In the genomic region with DNA sequence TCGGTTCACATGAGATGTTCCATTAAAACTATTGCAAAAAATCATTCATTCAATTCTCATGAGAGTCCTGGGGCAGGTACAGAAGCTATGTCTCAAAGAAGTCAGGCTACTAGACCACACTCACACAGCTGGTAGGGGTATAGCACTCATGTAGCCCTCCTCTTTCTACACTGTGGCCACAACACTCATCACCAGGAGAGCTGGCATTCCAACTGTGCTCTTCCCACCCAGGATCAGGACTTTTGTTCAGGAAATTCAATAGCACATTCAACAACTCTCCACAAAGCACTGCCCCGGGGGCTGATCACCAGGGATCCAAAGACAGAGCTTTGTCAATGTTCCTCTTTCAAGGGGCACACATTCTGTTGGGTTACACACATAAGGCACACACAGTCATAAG, we compare ENCODE assay signal across 34 cellular contexts. TPM values are rescaled to one million over a fixed set of nuclear protein-coding genes. Genes with fewer than 3 reads are reported as not detected.
"Had no signal": no experiment of that assay in that cellular context is flagged by ENCODE, and none has a peak within 500 bp of the region (broad histone marks: within the 10 kb centered on the region; RNA-seq: fewer than 3 reads in every experiment).

No MANE protein-coding gene starts in this region.

- H3K36me3 Mint-ChIP-seq: activated CD8-positive, alpha-beta memory T cell treated with anti-CD3 and anti-CD28 coated beads, Interleukin-2, amount 10 ng/mL, durations not matched to agents 7 days and 5 days; activated naive CD4-positive, alpha-beta T cell treated with anti-CD3 and anti-CD28 coated beads, Interleukin-2, amount 10 ng/mL, durations not matched to agents 7 days and 5 days; activated naive CD8-positive, alpha-beta T cell had no signal

- H3K4me3 Mint-ChIP-seq: activated CD4-positive, alpha-beta memory T cell treated with anti-CD3 and anti-CD28 coated beads, Interleukin-2, amount 10 ng/mL, durations not matched to agents 7 days and 5 days; activated CD8-positive, alpha-beta memory T cell treated with anti-CD3 and anti-CD28 coated beads, Interleukin-2, amount 10 ng/mL, durations not matched to agents 7 days and 5 days; activated naive CD4-positive, alpha-beta T cell treated with anti-CD3 and anti-CD28 coated beads, Interleukin-2, amount 10 ng/mL, durations not matched to agents 7 days and 5 days; activated naive CD8-positive, alpha-beta T cell; activated naive CD8-positive, alpha-beta T cell treated with anti-CD3 and anti-CD28 coated beads, Interleukin-2, amount 50 U/mL, for 24 hours had no signal

- H3K9me3 ChIP-seq: MG63, SJCRH30 had no signal

- H3K9me3 Mint-ChIP-seq: activated CD4-positive, alpha-beta memory T cell treated with anti-CD3 and anti-CD28 coated beads, Interleukin-2, amount 10 ng/mL, durations not matched to agents 7 days and 5 days; activated naive CD8-positive, alpha-beta T cell treated with anti-CD3 and anti-CD28 coated beads, Interleukin-2, amount 50 U/mL, for 24 hours had no signal

- DNase-seq: activated CD4-positive, alpha-beta memory T cell treated with anti-CD3 and anti-CD28 coated beads, Interleukin-2, amount 10 ng/mL, durations not matched to agents 7 days and 5 days; activated CD4-positive, alpha-beta T cell treated with anti-CD3 and anti-CD28 coated beads for 1 hour; activated CD4-positive, alpha-beta T cell treated with anti-CD3 and anti-CD28 coated beads for 48 hours; activated CD4-positive, CD25-positive, alpha-beta regulatory T cell; activated CD8-positive, alpha-beta memory T cell treated with anti-CD3 and anti-CD28 coated beads for 24 hours; activated CD8-positive, alpha-beta memory T cell treated with anti-CD3 and anti-CD28 coated beads, Interleukin-2, amount 10 ng/mL, durations not matched to agents 7 days and 5 days; activated CD8-positive, alpha-beta memory T cell treated with anti-CD3 and anti-CD28 coated beads, Interleukin-2, amount 50 U/mL, for 48 hours; activated effector memory CD4-positive, alpha-beta T cell treated with Interleukin-2 at 50 U/mL for 16 hours; activated naive CD4-positive, alpha-beta T cell treated with anti-CD3 and anti-CD28 coated beads, Interleukin-2, amount 10 ng/mL, durations not matched to agents 7 days and 5 days; activated naive CD8-positive, alpha-beta T cell treated with anti-CD3 and anti-CD28 coated beads, Interleukin-2, amount 50 U/mL, for 24 hours; activated T-cell treated with anti-CD3 and anti-CD28 coated beads, Interleukin-2, amount 50 U/mL, for 48 hours; anterior cingulate cortex; Karpas-422; KBM-7; NCI-H1048; NCI-H1105 treated with DMSO at 0.1 percent for 48 hours; NCI-H1436; NCI-H187; NCI-H2029 treated with DMSO at 0.1 percent for 48 hours; NCI-H2107; NCI-H2171; NCI-H446 treated with DMSO at 0.1 percent for 48 hours; NCI-H524; SHP77; T1000; WERI-Rb-1 had no signal

- H3K27ac Mint-ChIP-seq: activated CD4-positive, alpha-beta memory T cell treated with anti-CD3 and anti-CD28 coated beads, Interleukin-2, amount 10 ng/mL, durations not matched to agents 7 days and 5 days; activated CD8-positive, alpha-beta memory T cell treated with anti-CD3 and anti-CD28 coated beads, Interleukin-2, amount 10 ng/mL, durations not matched to agents 7 days and 5 days; activated naive CD4-positive, alpha-beta T cell treated with anti-CD3 and anti-CD28 coated beads, Interleukin-2, amount 10 ng/mL, durations not matched to agents 7 days and 5 days; activated naive CD8-positive, alpha-beta T cell; activated naive CD8-positive, alpha-beta T cell treated with anti-CD3 and anti-CD28 coated beads, Interleukin-2, amount 50 U/mL, for 24 hours had no signal

- H3K4me3 ChIP-seq: MG63, SJCRH30, SK-N-MC had no signal

- H3K36me3 ChIP-seq: brain microvascular endothelial cell, MG63, SJCRH30, WERI-Rb-1 had no signal

- H3K4me1 Mint-ChIP-seq: activated CD4-positive, alpha-beta memory T cell treated with anti-CD3 and anti-CD28 coated beads, Interleukin-2, amount 10 ng/mL, durations not matched to agents 7 days and 5 days; activated CD8-positive, alpha-beta memory T cell treated with anti-CD3 and anti-CD28 coated beads, Interleukin-2, amount 10 ng/mL, durations not matched to agents 7 days and 5 days; activated naive CD4-positive, alpha-beta T cell treated with anti-CD3 and anti-CD28 coated beads, Interleukin-2, amount 10 ng/mL, durations not matched to agents 7 days and 5 days; activated naive CD8-positive, alpha-beta T cell treated with anti-CD3 and anti-CD28 coated beads, Interleukin-2, amount 50 U/mL, for 24 hours had no signal

- H3K27me3 ChIP-seq: MG63, SJCRH30 had no signal

- ATAC-seq: activated CD8-positive, alpha-beta memory T cell treated with anti-CD3 and anti-CD28 coated beads, Interleukin-2, amount 10 ng/mL, durations not matched to agents 7 days and 5 days; activated naive CD8-positive, alpha-beta T cell treated with anti-CD3 and anti-CD28 coated beads, Interleukin-2, amount 50 U/mL, for 24 hours; Panc1 had no signal

- H3K27me3 Mint-ChIP-seq: activated CD4-positive, alpha-beta memory T cell treated with anti-CD3 and anti-CD28 coated beads, Interleukin-2, amount 10 ng/mL, durations not matched to agents 7 days and 5 days; activated CD8-positive, alpha-beta memory T cell treated with anti-CD3 and anti-CD28 coated beads, Interleukin-2, amount 10 ng/mL, durations not matched to agents 7 days and 5 days; activated naive CD4-positive, alpha-beta T cell treated with anti-CD3 and anti-CD28 coated beads, Interleukin-2, amount 10 ng/mL, durations not matched to agents 7 days and 5 days; activated naive CD8-positive, alpha-beta T cell; activated naive CD8-positive, alpha-beta T cell treated with anti-CD3 and anti-CD28 coated beads, Interleukin-2, amount 50 U/mL, for 24 hours had no signal

- H3K27ac ChIP-seq: brain microvascular endothelial cell, SJCRH30, SK-N-MC, WERI-Rb-1 had no signal

RNA-seq across cellular contexts. Expression of a gene that starts 31.0 kb away (rescaled TPM):
- total RNA-seq: activated CD4-positive, alpha-beta memory T cell treated with anti-CD3 and anti-CD28 coated beads, Interleukin-2, amount 10 ng/mL, durations not matched to agents 7 days and 5 days; activated CD8-positive, alpha-beta memory T cell treated with anti-CD3 and anti-CD28 coated beads, Interleukin-2, amount 10 ng/mL, durations not matched to agents 7 days and 5 days; T-helper 1 cell treated with Interleukin-12 subunit alpha and Interleukin-12 subunit beta and Interleukin-4 antibody, amounts not matched to agents 30 ng/mL and 1 ng/mL, for 36 hours; T-helper 2 cell treated with Interferon-gamma antibody and Interleukin-4, amounts not matched to agents 100 ng/mL and 5 ng/mL, for 36 hours had no signal
